ENCODE assay signal across 9 cellular contexts in genomic region chr6:162099685-162100084, GRCh38.
DNase-seq lines count a peak whose midpoint lies in the region; ATAC-seq, FAIRE-seq and TF ChIP-seq lines count a peak whose summit lies in the region.
"Had no signal": no experiment of that assay in that cellular context is flagged by ENCODE, and none has a peak within 500 bp of the region (broad histone marks: within the 10 kb centered on the region; RNA-seq: fewer than 3 reads in every experiment).

No MANE protein-coding gene starts in this region.

- H3K23me2 ChIP-seq in H1 (ENCODE audit: low read depth, low read length): no peaks in the 10 kb centered on the region

- TF ChIP-seq RAD21 in H1 (IDR thresholded peaks at IDR 0.05 in 1 of 2, conservative IDR thresholded peaks at IDR 0.05 in 1 of 2; ENCODE audit: low read depth in 2 of 2, low read length in 2 of 2): no peak

- H4K20me1 ChIP-seq in H1 (replicated peaks in 1 of 2; ENCODE audit: control insufficient read depth in 1 of 2, insufficient read depth in 2 of 2, low read length in 2 of 2): no peaks in the 10 kb centered on the region

- H3K27ac ChIP-seq in H1 (ENCODE audit: low read depth, low read length): no peak overlapping the region
- H3K27ac ChIP-seq: spleen had no signal

- H3K79me1 ChIP-seq in H1 (ENCODE audit: low read depth, low read length): no peaks in the 10 kb centered on the region

- TF ChIP-seq EP300 in H1 (IDR thresholded peaks at IDR 0.05; ENCODE audit: borderline replicate concordance in 1 of 2, low read depth in 2 of 2, low read length in 2 of 2): no peak

- no peaks in the 10 kb centered on the region for H3K79me2 ChIP-seq in H1 (ENCODE audit: control insufficient read depth in 1 of 2, insufficient read depth in 2 of 2, low read length in 2 of 2)

- H3K4me3 ChIP-seq in H1 (ENCODE audit: extremely low read depth in 1 of 4, insufficient read depth in 2 of 4, low read depth in 3 of 4, low read length in 4 of 4) (no peak overlapping the region), skeletal muscle satellite cell (ENCODE audit: low read length) (peak overlapping the region; percentile 7)
- H3K4me3 ChIP-seq: spleen had no signal

- POLR2A ChIA-PET in H1 (lab: Charles Lee; ENCODE audit: partially characterized antibody): no interaction called here

- H2AK5ac ChIP-seq in H1 (ENCODE audit: low read depth, low read length): no peak overlapping the region

- no peak overlapping the region for H3K23ac ChIP-seq in H1 (ENCODE audit: insufficient read length)

- no peak overlapping the region for H2BK5ac ChIP-seq in H1 (ENCODE audit: low read depth, low read length)

- DNase-seq in COLO829 (ENCODE audit: low spot score) (peak; percentile 44), LoVo (ENCODE audit: low spot score) (peak; percentile 8), H1 (ENCODE audit: low read depth in 1 of 2, low spot score in 2 of 2) (no peak), amniotic stem cell (lab: John Stamatoyannopoulos, UW) (no peak), NCI-H774 (lab: John Stamatoyannopoulos, UW) (no peak)
- DNase-seq: spleen had no signal

- no peak for TF ChIP-seq CTCF in H1 (IDR thresholded peaks at IDR 0.05; ENCODE audit: control extremely low read depth in 1 of 3, insufficient read depth in 1 of 3, low read depth in 1 of 3, low read length in 3 of 3)

- CTCF ChIA-PET in H1 (lab: Charles Lee; ENCODE audit: partially characterized antibody): no interaction called here

- H3K18ac ChIP-seq in H1 (ENCODE audit: extremely low read depth, low read length): no peak overlapping the region

- no peak overlapping the region for H2AFZ ChIP-seq in H1 (ENCODE audit: low read length)

- H3K9ac ChIP-seq in H1 (replicated peaks in 1 of 4; ENCODE audit: extremely low read depth in 1 of 4, low read depth in 3 of 4, low read length in 3 of 4): no peak overlapping the region
- H3K9ac ChIP-seq in skeletal muscle satellite cell (ENCODE audit: low read depth, low read length): peak overlapping the region; percentile 25

- no peak overlapping the region for H3K4ac ChIP-seq in H1 (replicated peaks; ENCODE audit: insufficient read length, low read depth, low read length)

- ATAC-seq in HG03045 (IDR thresholded peaks at IDR 0.05; ENCODE audit: unreplicated experiment) (no peak), GM18517 (IDR thresholded peaks at IDR 0.05; ENCODE audit: unreplicated experiment) (no peak)

- H3K4me1 ChIP-seq in H1 (replicated peaks in 1 of 4; ENCODE audit: control insufficient read depth in 3 of 4, insufficient read depth in 4 of 4, low read length in 3 of 4) (no peaks in the 10 kb centered on the region), skeletal muscle satellite cell (ENCODE audit: control insufficient read depth, insufficient read depth, low read length) (peaks cover 13% of the 10 kb centered on the region)
- H3K4me1 ChIP-seq: spleen had no signal

- H3K36me3 ChIP-seq in H1 (ENCODE audit: control insufficient read depth in 2 of 4, insufficient read depth in 4 of 4, low read length in 3 of 4) (no peaks in the 10 kb centered on the region), skeletal muscle satellite cell (ENCODE audit: insufficient read depth, low read length) (no peaks in the 10 kb centered on the region)
- H3K36me3 ChIP-seq: spleen had no signal

- H2BK120ac ChIP-seq in H1 (replicated peaks; ENCODE audit: low read depth, low read length): no peak overlapping the region

- H3K9me3 ChIP-seq in H1 (ENCODE audit: insufficient read depth in 2 of 2, low read depth in 1 of 2, low read length in 1 of 2): 0 out of 4 replicates have a peak, but pooled peaks cover 0 to 2% of the 10 kb centered on the region in 2 experiments
- no peaks in the 10 kb centered on the region for H3K9me3 ChIP-seq in skeletal muscle satellite cell (replicated peaks; ENCODE audit: low read length)

- no peak overlapping the region for H2BK20ac ChIP-seq in H1 (ENCODE audit: low read length)

- no peak overlapping the region for H3K14ac ChIP-seq in H1 (ENCODE audit: insufficient read length)

- WGBS in H1 (ENCODE audit: extremely low coverage in 1 of 2, insufficient coverage in 1 of 2, insufficient read length in 1 of 2, insufficient replicate concordance in 2 of 2, low coverage in 1 of 2, low lambda C conversion rate in 2 of 2, missing lambda C conversion rate in 1 of 2), 2 experiments: 93% methylated on average over 5 of the region's 5 CpGs; no CpG with 5 or more reads in 1 of the 2 experiments

- H3K27me3 ChIP-seq in H1 (replicated peaks in 1 of 4; ENCODE audit: control insufficient read depth in 3 of 4, extremely low read depth in 1 of 4, insufficient read depth in 3 of 4, low read length in 3 of 4) (no peaks in the 10 kb centered on the region), skeletal muscle satellite cell (ENCODE audit: control insufficient read depth, insufficient read depth, low read length) (no peaks in the 10 kb centered on the region)
- H3K27me3 ChIP-seq: spleen had no signal

- H2BK12ac ChIP-seq in H1 (ENCODE audit: low read depth, low read length): no peak overlapping the region

- no peak overlapping the region for H3K56ac ChIP-seq in H1 (replicated peaks; ENCODE audit: insufficient read length, low read depth, low read length)

- no peak for TF ChIP-seq POLR2A in H1 (IDR thresholded peaks at IDR 0.05; ENCODE audit: control extremely low read depth in 1 of 2, low read depth in 2 of 2, low read length in 2 of 2)

- no peak overlapping the region for H4K5ac ChIP-seq in H1 (ENCODE audit: insufficient read length, low read depth, low read length)

- H4K8ac ChIP-seq in H1 (ENCODE audit: extremely low read depth, insufficient read depth, low read length): no peak overlapping the region

- no peak overlapping the region for H2BK15ac ChIP-seq in H1 (ENCODE audit: low read length)

- no peak overlapping the region for H4K91ac ChIP-seq in H1 (replicated peaks; ENCODE audit: insufficient read length, low read length)

- H3K4me2 ChIP-seq in H1 (ENCODE audit: insufficient read depth in 1 of 2, low read depth in 2 of 2, low read length in 2 of 2): no peak overlapping the region
- H3K4me2 ChIP-seq in skeletal muscle satellite cell (ENCODE audit: low read length): peak overlapping the region; percentile 3

- no peak for FAIRE-seq in H1 (lab: Jason Lieb, UNC)

TF ChIP-seq in H1, 55 proteins besides CTCF, POLR2A, EP300 and RAD21:
- peak; percentile 22; the same call in 1 of the 2 replicates for TF ChIP-seq CEBPB (IDR thresholded peaks at IDR 0.05; ENCODE audit: low read depth, low read length)
- TF ChIP-seq CREB1 (IDR thresholded peaks at IDR 0.05): no peak
- no peak for TF ChIP-seq JUN (IDR thresholded peaks at IDR 0.05; ENCODE audit: low read depth, low read length)
- no peak for TF ChIP-seq RFX5 (IDR thresholded peaks at IDR 0.05; ENCODE audit: borderline replicate concordance, low read depth, low read length)
TF ChIP-seq in H1: peak in this region for 1.

Comparison
In these comparisons a context has a peak if more than half of its experiments do, and no peak if none do; other contexts are left out.
1. DNase-seq: peak in COLO829 (single experiment) and LoVo (single experiment); none in H1 (0 of 2), amniotic stem cell (single experiment) and NCI-H774 (single experiment).